ENCODE assay signal across 18 cellular contexts in genomic region chr7:6650521-6651011, GRCh38.
"Had no signal": no experiment of that assay in that cellular context is flagged by ENCODE, and none has a peak within 500 bp of the region (broad histone marks: within the 10 kb centered on the region; RNA-seq: fewer than 3 reads in every experiment).

No MANE protein-coding gene starts in this region.

- H3K4me3 ChIP-seq: esophagus squamous epithelium, left ventricle myocardium inferior, prostate gland, right lobe of liver had no signal

- ATAC-seq: activated naive CD8-positive, alpha-beta T cell treated with anti-CD3 and anti-CD28 coated beads, Interleukin-2, amount 50 U/mL, for 24 hours; natural killer cell; right lobe of liver; stimulated activated naive CD8-positive, alpha-beta T cell treated with anti-CD3 and anti-CD28 coated beads, Interleukin-15, amount 100 ng/mL, for 72 hours; T-cell had no signal

- H3K27ac ChIP-seq: esophagus squamous epithelium, left ventricle myocardium inferior, prostate gland, right lobe of liver had no signal

- FAIRE-seq: astrocyte, bronchial epithelial cell, colon had no signal

- H3K4me1 ChIP-seq: esophagus squamous epithelium, prostate gland, right lobe of liver had no signal

- DNase-seq: activated CD4-positive, CD25-positive, alpha-beta regulatory T cell treated with anti-CD3 and anti-CD28 coated beads, Interleukin-2, amount 50 U/mL, for 72 hours; activated naive CD4-positive, alpha-beta T cell treated with anti-CD3 and anti-CD28 coated beads for 36 hours; activated naive CD8-positive, alpha-beta T cell treated with anti-CD3 and anti-CD28 coated beads, Interleukin-2, amount 50 U/mL, for 24 hours; esophagus squamous epithelium; hippocampal formation; left ventricle myocardium inferior; mesenchymal stem cell; natural killer cell; nucleus accumbens; stimulated activated CD4-positive, alpha-beta T cell treated with anti-CD3 and anti-CD28 coated beads, Interleukin-1b, Interleukin-23, amount 100 ng/mL, for 48 hours; stimulated activated naive CD8-positive, alpha-beta T cell treated with anti-CD3 and anti-CD28 coated beads, Interleukin-15, amount 100 ng/mL, for 72 hours; T-cell; T-helper 9 cell had no signal

- H3K27me3 ChIP-seq: esophagus squamous epithelium, right lobe of liver had no signal

- H3K9me3 ChIP-seq: prostate gland, right lobe of liver had no signal
